Comparison of ENCODE assay signal across 27 cellular contexts in the genomic region with DNA sequence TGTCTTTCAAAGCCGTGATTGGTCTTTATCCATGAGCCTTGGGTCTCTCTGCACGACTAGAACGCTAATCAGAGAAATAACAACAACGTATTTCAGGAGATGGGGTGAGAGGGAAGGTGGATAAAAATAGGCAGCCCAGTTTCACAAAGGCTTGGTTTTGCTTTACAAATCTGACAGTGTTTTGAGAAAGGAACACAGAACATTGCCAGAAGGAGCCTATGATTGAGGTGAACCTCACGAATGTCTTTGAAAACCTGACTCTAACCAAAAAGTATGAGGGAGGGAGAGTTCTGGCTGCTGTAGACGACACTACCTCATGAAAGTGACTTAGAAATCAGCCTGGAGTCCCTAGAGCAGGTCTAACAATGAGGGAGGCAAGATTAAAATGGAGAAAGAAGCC. TPM values are rescaled to one million over a fixed set of nuclear protein-coding genes. Genes with fewer than 3 reads are reported as not detected.
DNase-seq lines count a peak whose midpoint lies in the region; ATAC-seq and TF ChIP-seq lines count a peak whose summit lies in the region.
"Had no signal": no experiment of that assay in that cellular context is flagged by ENCODE, and none has a peak within 500 bp of the region (broad histone marks: within the 10 kb centered on the region; RNA-seq: fewer than 3 reads in every experiment).

No MANE protein-coding gene starts in this region.

- H3K27me3 ChIP-seq in suprapubic skin (no peaks in the 10 kb centered on the region), A673 (replicated peaks; ENCODE audit: insufficient read depth, low read depth, low read length, poor library complexity) (no peaks in the 10 kb centered on the region)
- H3K27me3 ChIP-seq: dorsolateral prefrontal cortex, heart right ventricle had no signal

- 96% methylated on average over 6 of the region's 6 CpGs for WGBS in suprapubic skin

- no peak for DNase-seq in activated T-cell treated with anti-CD3 and anti-CD28 coated beads, Interleukin-2, amount 50 U/mL, for 24 hours
- DNase-seq in activated T-cell treated with anti-CD3 and anti-CD28 coated beads for 4 hours = no peak
- DNase-seq in T-helper 17 cell = no peak
- no peak for DNase-seq in suprapubic skin (ENCODE audit: low spot score in 2 of 2)
- DNase-seq in A673 (ENCODE audit: low spot score) = no peak
- no peak for DNase-seq in hippocampal formation (lab: John Stamatoyannopoulos, UW)
- DNase-seq: activated CD4-positive, alpha-beta T cell treated with anti-CD3 and anti-CD28 coated beads for 48 hours; activated CD8-positive, alpha-beta memory T cell treated with anti-CD3 and anti-CD28 coated beads, Interleukin-2, amount 50 U/mL, for 4 hours; activated gamma-delta T cell treated with Interleukin-2 at 50 U/mL for 16 hours; aorta; C1 segment of cervical spinal cord; caudate nucleus; DMS 273 treated with DMSO at 0.1 percent for 48 hours; dorsolateral prefrontal cortex; heart right ventricle; left ventricle myocardium superior; NCI-H2171 treated with DMSO at 0.1 percent for 48 hours; NCI-H69; OCI-M1; stimulated activated CD4-positive, alpha-beta T cell treated with anti-CD3 and anti-CD28 coated beads, Interleukin-2, amount 100 ng/mL, for 24 hours; stimulated activated naive CD8-positive, alpha-beta T cell treated with anti-CD3 and anti-CD28 coated beads, Interleukin-15, Interleukin-2, amounts not matched to agents 100 U/mL and 50 U/mL, for 24 hours; SW 1271; trophoblast cell had no signal

- peaks cover 53% of the 10 kb centered on the region for H3K36me3 Mint-ChIP-seq in activated T-cell treated with anti-CD3 and anti-CD28 coated beads, Interleukin-2, amount 50 U/mL, for 24 hours (ENCODE audit: low read depth)
- no peaks in the 10 kb centered on the region for H3K36me3 Mint-ChIP-seq in T-helper 17 cell (ENCODE audit: low read depth)
- peaks cover 24% of the 10 kb centered on the region for H3K36me3 Mint-ChIP-seq in stimulated activated memory B cell treated with anti-CD40 and anti-IgM and Interleukin-4, amounts not matched to agents 10 μg/mL and 1 μg/mL and 100 μg/mL, for 72 hours

- intact Hi-C loops in A673 (cut with micrococcal nuclease; ENCODE audit: unreplicated experiment) = loop anchor here (10.0 kb wide), 1 partner anchor 205 kb away; no protein-coding TSS in a partner anchor

- no peak for TF ChIP-seq POLR2A in suprapubic skin (IDR thresholded peaks at IDR 0.05)

- POLR2A ChIA-PET in A673 (lab: Charles Lee; ENCODE audit: low non-redundant PET) = no interaction called here

- no peaks in the 10 kb centered on the region for H3K36me3 ChIP-seq in suprapubic skin
- H3K36me3 ChIP-seq in A673 (ENCODE audit: insufficient read depth, low read length, poor library complexity, severe bottlenecking) = no peaks in the 10 kb centered on the region
- H3K36me3 ChIP-seq: prostate gland had no signal

- peak overlapping the region; percentile 46 for H3K27ac Mint-ChIP-seq in activated T-cell treated with anti-CD3 and anti-CD28 coated beads, Interleukin-2, amount 50 U/mL, for 24 hours
- H3K27ac Mint-ChIP-seq in T-helper 17 cell = peak overlapping the region; percentile 49
- H3K27ac Mint-ChIP-seq in stimulated activated memory B cell treated with anti-CD40 and anti-IgM and Interleukin-4, amounts not matched to agents 10 μg/mL and 1 μg/mL and 100 μg/mL, for 72 hours = peak overlapping the region; percentile 77

- H3K4me1 ChIP-seq in suprapubic skin (no peaks in the 10 kb centered on the region), A673 (ENCODE audit: insufficient read depth, low read length, poor library complexity, severe bottlenecking) (peaks cover 15% of the 10 kb centered on the region)
- H3K4me1 ChIP-seq: prostate gland had no signal

- BruUV-seq in A673 (replicated peaks; lab: Mats Ljungman, UMichigan) = no TSS peak

- CTCF ChIA-PET in A673 (lab: Charles Lee) = no interaction called here

- H3K9me3 ChIP-seq in T-helper 17 cell (ENCODE audit: control insufficient read depth, low read length, poor library complexity, severe bottlenecking) (no peaks in the 10 kb centered on the region), suprapubic skin (no peaks in the 10 kb centered on the region), A673 (ENCODE audit: low read depth, low read length, poor library complexity, severe bottlenecking) (no peaks in the 10 kb centered on the region)
- H3K9me3 ChIP-seq: heart right ventricle, prostate gland had no signal

- TF ChIP-seq EP300 in suprapubic skin (IDR thresholded peaks at IDR 0.05) = no peak

- no peak for TF ChIP-seq CTCF in suprapubic skin (IDR thresholded peaks at IDR 0.05)
- TF ChIP-seq CTCF in A673 (conservative IDR thresholded peaks at IDR 0.05; ENCODE audit: low read depth, low read length) = no peak

- no peaks in the 10 kb centered on the region for H3K27me3 Mint-ChIP-seq in activated T-cell treated with anti-CD3 and anti-CD28 coated beads, Interleukin-2, amount 50 U/mL, for 24 hours
- no peaks in the 10 kb centered on the region for H3K27me3 Mint-ChIP-seq in T-helper 17 cell
- no peaks in the 10 kb centered on the region for H3K27me3 Mint-ChIP-seq in stimulated activated memory B cell treated with anti-CD40 and anti-IgM and Interleukin-4, amounts not matched to agents 10 μg/mL and 1 μg/mL and 100 μg/mL, for 72 hours

- H3K27ac ChIP-seq in suprapubic skin = no peak overlapping the region
- no peak overlapping the region for H3K27ac ChIP-seq in A673 (ENCODE audit: low read depth, low read length, poor library complexity, severe bottlenecking)
- H3K27ac ChIP-seq: heart right ventricle, prostate gland had no signal

- no peaks in the 10 kb centered on the region for H3K9me3 Mint-ChIP-seq in activated T-cell treated with anti-CD3 and anti-CD28 coated beads, Interleukin-2, amount 50 U/mL, for 24 hours
- no peaks in the 10 kb centered on the region for H3K9me3 Mint-ChIP-seq in stimulated activated memory B cell treated with anti-CD40 and anti-IgM and Interleukin-4, amounts not matched to agents 10 μg/mL and 1 μg/mL and 100 μg/mL, for 72 hours

- ATAC-seq in GM19025 (IDR thresholded peaks at IDR 0.05; ENCODE audit: low read depth, unreplicated experiment) (peak; percentile 59), T-helper 17 cell (no peak)
- ATAC-seq in stimulated activated memory B cell treated with anti-CD40 and anti-IgM and Interleukin-4, amounts not matched to agents 10 μg/mL and 1 μg/mL and 100 μg/mL, for 72 hours = no peak
- ATAC-seq: heart right ventricle; left ventricle myocardium superior; Right ventricle myocardium inferior; stimulated activated naive CD8-positive, alpha-beta T cell treated with anti-CD3 and anti-CD28 coated beads, Interleukin-15, Interleukin-2, amounts not matched to agents 100 U/mL and 50 U/mL, for 24 hours had no signal

- peaks cover 21% of the 10 kb centered on the region for H3K4me1 Mint-ChIP-seq in activated T-cell treated with anti-CD3 and anti-CD28 coated beads, Interleukin-2, amount 50 U/mL, for 24 hours (ENCODE audit: low read depth)
- no peaks in the 10 kb centered on the region for H3K4me1 Mint-ChIP-seq in T-helper 17 cell
- H3K4me1 Mint-ChIP-seq in stimulated activated memory B cell treated with anti-CD40 and anti-IgM and Interleukin-4, amounts not matched to agents 10 μg/mL and 1 μg/mL and 100 μg/mL, for 72 hours = peaks cover 20% of the 10 kb centered on the region

- H3K4me3 ChIP-seq in suprapubic skin (no peak overlapping the region), A673 (ENCODE audit: low read depth, low read length, poor library complexity, severe bottlenecking) (no peak overlapping the region)
- H3K4me3 ChIP-seq: dorsolateral prefrontal cortex, heart right ventricle, prostate gland had no signal

- H3K4me3 Mint-ChIP-seq in activated T-cell treated with anti-CD3 and anti-CD28 coated beads, Interleukin-2, amount 50 U/mL, for 24 hours = no peak overlapping the region
- no peak overlapping the region for H3K4me3 Mint-ChIP-seq in T-helper 17 cell
- H3K4me3 Mint-ChIP-seq in stimulated activated memory B cell treated with anti-CD40 and anti-IgM and Interleukin-4, amounts not matched to agents 10 μg/mL and 1 μg/mL and 100 μg/mL, for 72 hours = peak overlapping the region; percentile 12

RNA-seq across cellular contexts. Expression of gene NOL11, which starts 38.0 kb away (rescaled TPM):
- 10 to 100 TPM; 51.4 to 67.8 TPM for total RNA-seq in T-helper 17 cell
- total RNA-seq in suprapubic skin = 10 to 100 TPM; 25.0 to 43.6 (median 29.6) TPM
- 99.7 and 105 TPM in 2 replicates for total RNA-seq in A673 (2021)
